ENCODE assay signal across 1 cellular context in the genomic region with DNA sequence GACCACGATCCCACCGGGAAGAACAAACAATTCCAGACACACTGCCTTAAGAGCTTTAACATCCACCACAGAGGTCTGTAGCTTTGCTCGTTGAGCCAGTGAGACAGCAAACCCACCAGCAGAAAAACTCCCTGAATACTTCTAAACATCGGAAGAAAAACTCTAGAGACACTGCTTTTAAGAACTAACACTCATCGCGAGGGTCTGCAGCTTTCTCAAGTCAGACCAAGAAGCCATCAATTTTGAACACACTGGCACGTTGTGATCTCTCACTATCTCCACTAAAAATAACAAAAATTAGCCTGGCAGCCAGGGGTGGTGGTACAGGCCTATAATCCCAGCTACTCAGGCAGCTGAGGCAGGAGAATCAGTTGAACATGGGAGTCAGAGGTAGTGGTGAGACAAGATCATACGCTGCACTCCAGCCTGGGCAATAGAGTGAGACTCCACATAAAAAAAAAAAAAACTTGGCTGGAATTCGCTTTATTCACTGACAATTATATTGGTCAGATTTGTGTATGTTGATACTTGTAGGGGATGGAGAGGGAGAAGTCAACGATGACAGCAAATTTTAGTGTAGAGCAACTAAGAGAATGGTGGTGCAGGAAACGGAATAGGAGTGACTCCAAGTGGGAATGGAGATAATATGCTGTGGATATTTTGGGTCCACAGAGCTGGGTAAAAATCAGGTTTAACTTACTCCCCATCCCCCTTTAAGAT.
TF ChIP-seq lines count a peak whose summit lies in the region.

No MANE protein-coding gene starts in this region.

TF ChIP-seq in GM23338, 12 proteins besides CTCF, POLR2A, EP300 and RAD21:
- TF ChIP-seq, protein P1, sequence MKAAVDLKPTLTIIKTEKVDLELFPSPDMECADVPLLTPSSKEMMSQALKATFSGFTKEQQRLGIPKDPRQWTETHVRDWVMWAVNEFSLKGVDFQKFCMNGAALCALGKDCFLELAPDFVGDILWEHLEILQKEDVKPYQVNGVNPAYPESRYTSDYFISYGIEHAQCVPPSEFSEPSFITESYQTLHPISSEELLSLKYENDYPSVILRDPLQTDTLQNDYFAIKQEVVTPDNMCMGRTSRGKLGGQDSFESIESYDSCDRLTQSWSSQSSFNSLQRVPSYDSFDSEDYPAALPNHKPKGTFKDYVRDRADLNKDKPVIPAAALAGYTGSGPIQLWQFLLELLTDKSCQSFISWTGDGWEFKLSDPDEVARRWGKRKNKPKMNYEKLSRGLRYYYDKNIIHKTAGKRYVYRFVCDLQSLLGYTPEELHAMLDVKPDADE (IDR thresholded peaks at IDR 0.05), result no peak
- TF ChIP-seq JUNB (IDR thresholded peaks at IDR 0.05; ENCODE audit: unreplicated experiment) (no peak), POLR2AphosphoS5 (IDR thresholded peaks at IDR 0.05; ENCODE audit: low read depth) (no peak), ZNF331 (CRISPR knock-in tag; IDR thresholded peaks at IDR 0.05; ENCODE audit: low read depth) (no peak), CREB1 (CRISPR knock-in tag; IDR thresholded peaks at IDR 0.05; ENCODE audit: low read depth) (no peak), ZNF114 (CRISPR knock-in tag; IDR thresholded peaks at IDR 0.05) (no peak), EZH2 (IDR thresholded peaks at IDR 0.05; ENCODE audit: low read depth, unreplicated experiment) (no peak), EZH2phosphoT487 (IDR thresholded peaks at IDR 0.05; ENCODE audit: unreplicated experiment) (no peak), NANOG (IDR thresholded peaks at IDR 0.05; ENCODE audit: borderline replicate concordance) (no peak), STAT1 (IDR thresholded peaks at IDR 0.05; ENCODE audit: unreplicated experiment) (no peak), REST (IDR thresholded peaks at IDR 0.05; ENCODE audit: unreplicated experiment) (no peak)
- TF ChIP-seq, protein P2, sequence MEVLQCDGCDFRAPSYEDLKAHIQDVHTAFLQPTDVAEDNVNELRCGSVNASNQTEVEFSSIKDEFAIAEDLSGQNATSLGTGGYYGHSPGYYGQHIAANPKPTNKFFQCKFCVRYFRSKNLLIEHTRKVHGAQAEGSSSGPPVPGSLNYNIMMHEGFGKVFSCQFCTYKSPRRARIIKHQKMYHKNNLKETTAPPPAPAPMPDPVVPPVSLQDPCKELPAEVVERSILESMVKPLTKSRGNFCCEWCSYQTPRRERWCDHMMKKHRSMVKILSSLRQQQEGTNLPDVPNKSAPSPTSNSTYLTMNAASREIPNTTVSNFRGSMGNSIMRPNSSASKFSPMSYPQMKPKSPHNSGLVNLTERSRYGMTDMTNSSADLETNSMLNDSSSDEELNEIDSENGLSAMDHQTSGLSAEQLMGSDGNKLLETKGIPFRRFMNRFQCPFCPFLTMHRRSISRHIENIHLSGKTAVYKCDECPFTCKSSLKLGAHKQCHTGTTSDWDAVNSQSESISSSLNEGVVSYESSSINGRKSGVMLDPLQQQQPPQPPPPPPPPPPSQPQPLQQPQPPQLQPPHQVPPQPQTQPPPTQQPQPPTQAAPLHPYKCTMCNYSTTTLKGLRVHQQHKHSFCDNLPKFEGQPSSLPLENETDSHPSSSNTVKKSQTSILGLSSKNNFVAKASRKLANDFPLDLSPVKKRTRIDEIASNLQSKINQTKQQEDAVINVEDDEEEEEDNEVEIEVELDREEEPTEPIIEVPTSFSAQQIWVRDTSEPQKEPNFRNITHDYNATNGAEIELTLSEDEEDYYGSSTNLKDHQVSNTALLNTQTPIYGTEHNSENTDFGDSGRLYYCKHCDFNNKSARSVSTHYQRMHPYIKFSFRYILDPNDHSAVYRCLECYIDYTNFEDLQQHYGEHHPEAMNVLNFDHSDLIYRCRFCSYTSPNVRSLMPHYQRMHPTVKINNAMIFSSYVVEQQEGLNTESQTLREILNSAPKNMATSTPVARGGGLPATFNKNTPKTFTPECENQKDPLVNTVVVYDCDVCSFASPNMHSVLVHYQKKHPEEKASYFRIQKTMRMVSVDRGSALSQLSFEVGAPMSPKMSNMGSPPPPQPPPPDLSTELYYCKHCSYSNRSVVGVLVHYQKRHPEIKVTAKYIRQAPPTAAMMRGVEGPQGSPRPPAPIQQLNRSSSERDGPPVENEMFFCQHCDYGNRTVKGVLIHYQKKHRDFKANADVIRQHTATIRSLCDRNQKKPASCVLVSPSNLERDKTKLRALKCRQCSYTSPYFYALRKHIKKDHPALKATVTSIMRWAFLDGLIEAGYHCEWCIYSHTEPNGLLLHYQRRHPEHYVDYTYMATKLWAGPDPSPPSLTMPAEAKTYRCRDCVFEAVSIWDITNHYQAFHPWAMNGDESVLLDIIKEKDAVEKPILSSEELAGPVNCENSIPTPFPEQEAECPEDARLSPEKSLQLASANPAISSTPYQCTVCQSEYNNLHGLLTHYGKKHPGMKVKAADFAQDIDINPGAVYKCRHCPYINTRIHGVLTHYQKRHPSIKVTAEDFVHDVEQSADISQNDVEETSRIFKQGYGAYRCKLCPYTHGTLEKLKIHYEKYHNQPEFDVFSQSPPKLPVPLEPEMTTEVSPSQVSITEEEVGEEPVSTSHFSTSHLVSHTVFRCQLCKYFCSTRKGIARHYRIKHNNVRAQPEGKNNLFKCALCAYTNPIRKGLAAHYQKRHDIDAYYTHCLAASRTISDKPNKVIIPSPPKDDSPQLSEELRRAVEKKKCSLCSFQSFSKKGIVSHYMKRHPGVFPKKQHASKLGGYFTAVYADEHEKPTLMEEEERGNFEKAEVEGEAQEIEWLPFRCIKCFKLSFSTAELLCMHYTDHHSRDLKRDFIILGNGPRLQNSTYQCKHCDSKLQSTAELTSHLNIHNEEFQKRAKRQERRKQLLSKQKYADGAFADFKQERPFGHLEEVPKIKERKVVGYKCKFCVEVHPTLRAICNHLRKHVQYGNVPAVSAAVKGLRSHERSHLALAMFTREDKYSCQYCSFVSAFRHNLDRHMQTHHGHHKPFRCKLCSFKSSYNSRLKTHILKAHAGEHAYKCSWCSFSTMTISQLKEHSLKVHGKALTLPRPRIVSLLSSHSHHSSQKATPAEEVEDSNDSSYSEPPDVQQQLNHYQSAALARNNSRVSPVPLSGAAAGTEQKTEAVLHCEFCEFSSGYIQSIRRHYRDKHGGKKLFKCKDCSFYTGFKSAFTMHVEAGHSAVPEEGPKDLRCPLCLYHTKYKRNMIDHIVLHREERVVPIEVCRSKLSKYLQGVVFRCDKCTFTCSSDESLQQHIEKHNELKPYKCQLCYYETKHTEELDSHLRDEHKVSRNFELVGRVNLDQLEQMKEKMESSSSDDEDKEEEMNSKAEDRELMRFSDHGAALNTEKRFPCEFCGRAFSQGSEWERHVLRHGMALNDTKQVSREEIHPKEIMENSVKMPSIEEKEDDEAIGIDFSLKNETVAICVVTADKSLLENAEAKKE (CRISPR knock-in tag; IDR thresholded peaks at IDR 0.05), result no peak
